In the genomic region with DNA sequence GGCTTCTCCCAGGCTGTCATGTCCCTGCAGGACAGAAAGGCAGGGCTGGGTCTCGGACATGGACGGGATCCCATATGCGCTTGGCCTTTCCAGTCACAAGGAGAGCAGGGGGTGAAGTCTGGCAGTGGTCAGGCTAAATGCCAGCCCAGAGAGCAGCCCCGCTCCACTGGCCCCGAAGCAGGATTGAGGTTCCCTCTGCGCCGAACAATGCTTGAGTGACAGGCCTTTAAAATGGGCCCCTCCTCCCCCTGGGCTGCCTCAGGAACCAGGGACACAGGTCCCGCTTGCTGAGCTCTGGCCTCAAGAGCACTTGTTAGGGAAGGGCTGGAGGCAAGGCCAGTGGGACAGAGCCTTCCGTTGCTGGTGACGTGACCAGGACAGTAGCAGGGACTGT, we compare ENCODE assay signal across 13 cellular contexts. TPM values are rescaled to one million over a fixed set of nuclear protein-coding genes. Genes with fewer than 3 reads are reported as not detected.
"Had no signal": no experiment of that assay in that cellular context is flagged by ENCODE, and none has a peak within 500 bp of the region (broad histone marks: within the 10 kb centered on the region; RNA-seq: fewer than 3 reads in every experiment).

No MANE protein-coding gene starts in this region.

- H3K4me1 ChIP-seq: uterus had no signal

- H3K36me3 ChIP-seq: esophagus squamous epithelium, left ventricle myocardium inferior, uterus had no signal

- H3K4me3 ChIP-seq: esophagus squamous epithelium, left ventricle myocardium inferior, skin epidermis, uterus had no signal

- H3K27ac ChIP-seq: esophagus squamous epithelium, left ventricle myocardium inferior, skin epidermis, uterus had no signal

- DNase-seq: activated CD4-positive, alpha-beta memory T cell treated with anti-CD3 and anti-CD28 coated beads, Interleukin-2, amount 10 ng/mL, durations not matched to agents 7 days and 5 days; activated gamma-delta T cell; activated T-cell treated with anti-CD3 and anti-CD28 coated beads, Interleukin-2, amount 50 U/mL, for 48 hours; cerebellar nuclear complex; esophagus squamous epithelium; foreskin fibroblast; left ventricle myocardium inferior; stimulated activated CD4-positive, alpha-beta T cell treated with anti-CD3 and anti-CD28 coated beads, Interleukin-4, amount 100 ng/mL, for 4 hours; T-helper 9 cell; uterus had no signal

- H3K9me3 ChIP-seq: esophagus squamous epithelium, left ventricle myocardium inferior, uterus had no signal

RNA-seq across cellular contexts. Expression of a gene that starts 12.7 kb away (rescaled TPM):
- total RNA-seq: esophagus squamous epithelium, mesenteric fat pad had no signal
- polyA plus RNA-seq: keratinocyte had no signal
